ENCODE assay signal across 8 cellular contexts in the genomic region with DNA sequence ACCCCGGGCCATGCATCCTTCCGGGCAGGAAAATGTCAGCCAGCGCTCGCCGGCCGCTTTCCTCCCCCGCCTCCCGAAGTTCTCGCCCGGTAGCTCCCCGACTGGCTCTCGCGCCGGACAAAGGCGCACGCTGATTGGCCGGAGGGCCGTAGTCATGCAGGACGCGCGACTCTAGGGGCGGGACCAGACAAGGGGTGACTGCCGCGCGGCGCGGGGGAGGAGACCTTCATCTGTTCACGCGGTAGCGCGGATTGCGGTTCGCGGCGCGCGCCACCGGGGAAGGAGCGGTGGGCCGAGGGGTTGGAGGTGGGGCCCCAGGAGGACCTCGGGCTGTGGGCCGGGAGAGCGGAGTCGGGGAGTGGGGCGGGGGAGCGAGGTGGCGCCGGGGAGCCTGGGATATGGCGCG. TPM values are rescaled to one million over a fixed set of nuclear protein-coding genes. Genes with fewer than 3 reads are reported as not detected.
A peak's percentile ranks its signal among the peaks of the same experiment; 100 is the strongest.
DNase-seq lines count a peak whose midpoint lies in the region; ATAC-seq and TF ChIP-seq lines count a peak whose summit lies in the region.

A gene (plus strand): TSS at position 221 of the 406 bp plus-strand sequence. CDS start 178 bp downstream, at position 399.

- CTCF ChIA-PET in PC-3 (lab: Charles Lee) = no interaction called here

- no peaks in the 10 kb centered on the region for H3K27me3 ChIP-seq in PC-3 (ENCODE audit: low read length)

- TF ChIP-seq CTCF in PC-3 (conservative IDR thresholded peaks at IDR 0.05; ENCODE audit: low read depth, low read length) (no peak), mucosa of descending colon (IDR thresholded peaks at IDR 0.05) (no peak)

- ATAC-seq in GM21717 (IDR thresholded peaks at IDR 0.05; ENCODE audit: unreplicated experiment) (peak; percentile 98), PC-3 (peak; percentile 92), mucosa of descending colon (peak; percentile 98)

- H3K27ac ChIP-seq in PC-3 (ENCODE audit: low read length) (peak within 1 kb of the TSS; percentile 37), epithelial cell of prostate (peak within 1 kb of the TSS; percentile 68)

- DNase-seq in DMS53 (lab: John Stamatoyannopoulos, UW) = peak; percentile 99
- DNase-seq in Jurkat, Clone E6-1 (ENCODE audit: low read depth, low spot score) = peak; percentile 91
- peak; percentile 98 for DNase-seq in PC-3
- DNase-seq in activated T-cell treated with anti-CD3 and anti-CD28 coated beads for 4 hours = peak; percentile 76
- peak; percentile 69 for DNase-seq in epithelial cell of prostate (ENCODE audit: low read depth, low spot score)
- DNase-seq in mucosa of descending colon = peak; percentile 97 to 99 (median 98)
- DNase-seq in stimulated activated CD8-positive, alpha-beta memory T cell treated with anti-CD3 and anti-CD28 coated beads, Interleukin-4, amount 100 ng/mL, for 1 hour (ENCODE audit: low read depth in 2 of 2, low spot score in 1 of 2) = peak; percentile 75 to 78

- intact Hi-C loops in PC-3 (cut with micrococcal nuclease) = loop anchor here (1.0 to 5.0 kb wide), 5 partner anchors 67 to 209 kb away; a partner anchor contains a TSS
- intact Hi-C loops in mucosa of descending colon (cut with DNase I, micrococcal nuclease) = no loop called here

- H3K9me3 ChIP-seq in PC-3 (ENCODE audit: low read length) (no peaks in the 10 kb centered on the region), mucosa of descending colon (no peaks in the 10 kb centered on the region)

- H3K4me3 ChIP-seq in Jurkat, Clone E6-1 (ENCODE audit: low read length) = peak within 1 kb of the TSS; percentile 95
- peak within 1 kb of the TSS; percentile 92 for H3K4me3 ChIP-seq in PC-3 (ENCODE audit: low read length)
- peak within 1 kb of the TSS; percentile 81 for H3K4me3 ChIP-seq in mucosa of descending colon

- H2AFZ ChIP-seq in PC-3 (ENCODE audit: low read length) = peak within 1 kb of the TSS; percentile 83

- peak within 1 kb of the TSS; percentile 84 for H3K9ac ChIP-seq in PC-3 (ENCODE audit: low read length)

- POLR2A ChIA-PET in PC-3 (lab: Charles Lee; ENCODE audit: unreplicated experiment) = interaction anchor here (0.6 to 1.0 kb wide), 9 partner anchors 9 to 1138 kb away, joined by 3 to 12 read pairs (median 4); a partner anchor contains a TSS

- peaks cover 55% of the 10 kb centered on the region for H3K79me2 ChIP-seq in PC-3 (ENCODE audit: low read length)

- H3K4me1 ChIP-seq in PC-3 (ENCODE audit: insufficient read depth, low read length) = peaks cover 31% of the 10 kb centered on the region
- H3K4me1 ChIP-seq in mucosa of descending colon (ENCODE audit: low read depth) = peaks cover 18% of the 10 kb centered on the region

- no peaks in the 10 kb centered on the region for H3K9me2 ChIP-seq in PC-3 (replicated peaks; ENCODE audit: low read length)

- H3K4me2 ChIP-seq in PC-3 (ENCODE audit: low read length) = peak within 1 kb of the TSS; percentile 91

- H4K20me1 ChIP-seq in PC-3 (ENCODE audit: low read length) = peaks cover 17% of the 10 kb centered on the region

- H3K36me3 ChIP-seq in PC-3 (ENCODE audit: low read depth, low read length) (peaks cover 13% of the 10 kb centered on the region), mucosa of descending colon (ENCODE audit: low read depth) (no peaks in the 10 kb centered on the region)

- no TSS peak for BruUV-seq in PC-3 (replicated peaks; lab: Mats Ljungman, UMichigan)

- H3F3A ChIP-seq in PC-3 (ENCODE audit: low read length, unreplicated experiment) = no peaks in the 10 kb centered on the region

RNA-seq across cellular contexts. Expression of the gene that starts here (rescaled TPM):
- 10.0 TPM for polyA plus RNA-seq in Jurkat, Clone E6-1 (2012; ENCODE audit: insufficient read depth, insufficient read length)
- total RNA-seq in PC-3 (2014; rRNA removed) (13.9 and 15.4 TPM in 2 replicates), mucosa of descending colon (10 to 100 TPM in 2 of 3 donors, 1 to 10 TPM in 1; 9.7 to 12.1 (median 10.1) TPM)

Comparison
In these comparisons a context has a peak if more than half of its experiments do, and no peak if none do; other contexts are left out.
1. Peak in every context shown above with its lines: DNase-seq, ATAC-seq, H3K4me3 ChIP-seq and H3K27ac ChIP-seq.